Comparison of ENCODE assay signal across 8 cellular contexts in the genomic region with DNA sequence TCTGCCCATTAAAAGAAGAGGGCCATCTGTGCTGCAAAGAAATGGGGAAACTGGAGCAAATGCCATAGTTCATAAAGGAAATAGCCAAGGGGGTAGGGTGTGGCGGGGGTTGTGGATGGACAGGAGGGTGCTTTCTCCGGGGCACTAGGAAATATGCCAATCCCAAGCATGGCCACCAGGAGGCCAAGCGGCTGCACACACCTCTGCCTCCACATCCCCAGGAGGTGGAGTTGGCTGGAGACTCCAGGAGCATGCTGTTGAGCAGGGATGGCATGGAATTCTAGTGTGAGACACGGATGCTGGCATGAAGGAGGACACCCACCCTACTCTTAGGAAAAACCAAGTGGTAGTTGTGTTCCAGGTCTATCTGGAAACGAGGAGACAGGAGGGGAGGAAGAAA. TPM values are rescaled to one million over a fixed set of nuclear protein-coding genes. Genes with fewer than 3 reads are reported as not detected.
DNase-seq lines count a peak whose midpoint lies in the region; ATAC-seq and TF ChIP-seq lines count a peak whose summit lies in the region.

No MANE protein-coding gene starts in this region.

- H3K79me2 ChIP-seq in fibroblast of lung (ENCODE audit: control insufficient read depth, insufficient read depth, low read length): peaks cover 70% of the 10 kb centered on the region

- intact Hi-C loops in activated CD4-positive, alpha-beta T cell treated with anti-CD3 and anti-CD28 coated beads for 36 hours (cut with DNase I, micrococcal nuclease): loop anchor here (1.0 to 10.0 kb wide), 2 partner anchors 91 to 229 kb away; no protein-coding TSS in a partner anchor

- no peak overlapping the region for H3K27ac ChIP-seq in fibroblast of lung (ENCODE audit: insufficient read depth, low read length)

- H3K4me2 ChIP-seq in fibroblast of lung (ENCODE audit: extremely low read depth, insufficient read depth, low read length): no peak overlapping the region

- H3K9ac ChIP-seq in fibroblast of lung (ENCODE audit: insufficient read depth, low read length): no peak overlapping the region

- peaks cover 5% of the 10 kb centered on the region for H3K27me3 Mint-ChIP-seq in activated CD4-positive, alpha-beta T cell treated with anti-CD3 and anti-CD28 coated beads for 36 hours

- no peaks in the 10 kb centered on the region for H3K27me3 ChIP-seq in fibroblast of lung (ENCODE audit: control insufficient read depth, insufficient read depth, low read length)

- no peak overlapping the region for H3K4me3 ChIP-seq in fibroblast of lung (replicated peaks in 1 of 4; ENCODE audit: control extremely low read depth in 1 of 4, insufficient read depth in 1 of 4, low read depth in 3 of 4, low read length in 4 of 4)

- H3K9me3 Mint-ChIP-seq in activated CD4-positive, alpha-beta T cell treated with anti-CD3 and anti-CD28 coated beads for 36 hours (ENCODE audit: low read depth): no peaks in the 10 kb centered on the region

- CTCF ChIA-PET in activated CD4-positive, alpha-beta T cell treated with anti-CD3 and anti-CD28 coated beads for 36 hours (lab: Charles Lee): interaction anchor here (0.6 to 2.0 kb wide), 8 partner anchors 9 to 1038 kb away, joined by 3 to 5 read pairs (median 4); no protein-coding TSS in a partner anchor

- ATAC-seq in activated CD4-positive, alpha-beta T cell treated with anti-CD3 and anti-CD28 coated beads for 36 hours: peak; percentile 56
- ATAC-seq in GM18861 (IDR thresholded peaks at IDR 0.05; ENCODE audit: unreplicated experiment): no peak

- POLR2A ChIA-PET in activated CD4-positive, alpha-beta T cell treated with anti-CD3 and anti-CD28 coated beads for 36 hours (lab: Charles Lee): no interaction called here

- TF ChIP-seq CTCF in fibroblast of lung (conservative IDR thresholded peaks at IDR 0.05 in 1 of 2, IDR thresholded peaks at IDR 0.05 in 1 of 2; ENCODE audit: low read depth in 1 of 2, low read length in 2 of 2): peak; percentile 41 to 49

- DNase-seq in D341Med (ENCODE audit: low spot score): peak; percentile 75
- peak; percentile 20 for DNase-seq in HT-29 (ENCODE audit: low spot score)
- peak; percentile 58 for DNase-seq in activated CD4-positive, alpha-beta T cell treated with anti-CD3 and anti-CD28 coated beads for 36 hours
- no peak for DNase-seq in fibroblast of lung (ENCODE audit: low read depth in 2 of 2)
- DNase-seq in stimulated activated CD4-positive, alpha-beta T cell treated with anti-CD3 and anti-CD28 coated beads, Interleukin-12 subunit alpha, Interleukin-12 subunit beta, amount 100 ng/mL, for 4 hours: peak; percentile 34
- DNase-seq in NCI-H2081 (lab: John Stamatoyannopoulos, UW): no peak
- DNase-seq in amygdala (lab: John Stamatoyannopoulos, UW): no peak

- H2AFZ ChIP-seq in fibroblast of lung (ENCODE audit: low read length): no peak overlapping the region

- H3K4me1 Mint-ChIP-seq in activated CD4-positive, alpha-beta T cell treated with anti-CD3 and anti-CD28 coated beads for 36 hours: peaks cover 19% of the 10 kb centered on the region

- H3K4me3 Mint-ChIP-seq in activated CD4-positive, alpha-beta T cell treated with anti-CD3 and anti-CD28 coated beads for 36 hours: no peak overlapping the region

- H3K27ac Mint-ChIP-seq in activated CD4-positive, alpha-beta T cell treated with anti-CD3 and anti-CD28 coated beads for 36 hours: no peak overlapping the region

- H3K9me3 ChIP-seq in fibroblast of lung (ENCODE audit: control insufficient read depth, insufficient read depth, low read depth, low read length): no peaks in the 10 kb centered on the region

- H3K4me1 ChIP-seq in fibroblast of lung (ENCODE audit: control insufficient read depth, extremely low read depth, insufficient read depth, low read length): peaks cover 47% of the 10 kb centered on the region

- H3K36me3 Mint-ChIP-seq in activated CD4-positive, alpha-beta T cell treated with anti-CD3 and anti-CD28 coated beads for 36 hours (ENCODE audit: low read depth): no peaks in the 10 kb centered on the region

- H4K20me1 ChIP-seq in fibroblast of lung (ENCODE audit: control insufficient read depth, extremely low read depth, insufficient read depth, low read length): peaks cover 2% of the 10 kb centered on the region

- peaks cover 28% of the 10 kb centered on the region for H3K36me3 ChIP-seq in fibroblast of lung (ENCODE audit: control insufficient read depth, insufficient read depth, low read length)

RNA-seq across cellular contexts. Expression of gene NID2, which starts 25.2 kb away (rescaled TPM):
- total RNA-seq in HT-29 (2014; rRNA removed; shearing (Covaris generic)): 0.23 and 0.31 TPM in 2 replicates
- total RNA-seq in activated CD4-positive, alpha-beta T cell treated with anti-CD3 and anti-CD28 coated beads for 36 hours: not detected
- 93.7 and 181 TPM in 2 replicates for total RNA-seq in fibroblast of lung
- 394 and 2,513 TPM in 2 replicates for polyA plus RNA-seq in fibroblast of lung
- 225 and 1,654 TPM in 2 replicates for polyA plus RNA-seq in fibroblast of lung (2012)
- 553 and 3,045 TPM in 2 replicates for polyA minus RNA-seq in fibroblast of lung (ENCODE audit: low replicate concordance)

RNA-seq across cellular contexts. Expression of gene RTRAF, which starts 54.3 kb away (rescaled TPM):
- 72.9 and 112 TPM in 2 replicates for total RNA-seq in HT-29 (2014; rRNA removed; shearing (Covaris generic))
- 100 to 1,000 TPM; 232 to 254 TPM for total RNA-seq in activated CD4-positive, alpha-beta T cell treated with anti-CD3 and anti-CD28 coated beads for 36 hours
- total RNA-seq in fibroblast of lung: 73.2 and 222 TPM in 2 replicates
- 147 and 185 TPM in 2 replicates for polyA plus RNA-seq in fibroblast of lung
- polyA plus RNA-seq in fibroblast of lung (2012): 295 and 298 TPM in 2 replicates
- 33.6 and 38.4 TPM in 2 replicates for polyA minus RNA-seq in fibroblast of lung (ENCODE audit: low replicate concordance)

Comparison
In these comparisons a context has a peak if more than half of its experiments do, and no peak if none do; other contexts are left out.
1. DNase-seq: peak in D341Med (single experiment), HT-29 (single experiment), activated CD4-positive, alpha-beta T cell treated with anti-CD3 and anti-CD28 coated beads for 36 hours (single experiment) and stimulated activated CD4-positive, alpha-beta T cell treated with anti-CD3 and anti-CD28 coated beads, Interleukin-12 subunit alpha, Interleukin-12 subunit beta, amount 100 ng/mL, for 4 hours (single experiment); none in fibroblast of lung (0 of 2), NCI-H2081 (0 of 2) and amygdala (0 of 56).
2. RNA of gene NID2, which starts 25.2 kb away (total RNA-seq): 93.7 to 181 TPM in fibroblast of lung; 0.23 to 0.31 TPM in HT-29 and not detected in activated CD4-positive, alpha-beta T cell treated with anti-CD3 and anti-CD28 coated beads for 36 hours; every median in the first group is over 10 times any median in the second.